In the genomic region with DNA sequence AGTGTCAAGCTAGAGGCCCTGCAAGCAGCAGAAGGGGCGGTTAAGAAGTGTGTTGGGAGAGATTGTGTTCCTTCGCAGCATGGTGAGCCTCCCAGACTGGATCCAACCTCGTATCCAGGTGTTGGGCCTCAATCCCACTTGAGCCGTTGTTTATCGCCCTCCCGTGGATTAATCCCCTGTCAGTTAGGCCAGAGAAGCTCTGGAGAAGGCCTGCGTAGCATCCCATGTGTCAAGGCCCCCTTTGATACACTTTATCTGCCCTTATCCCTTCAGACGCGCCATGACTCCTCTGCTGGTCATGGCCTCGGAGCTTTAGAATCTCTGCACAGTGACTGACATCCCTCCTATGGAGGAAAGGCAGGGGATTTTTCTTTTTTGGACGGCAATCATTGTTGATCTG, we compare ENCODE assay signal across 19 cellular contexts.
DNase-seq lines count a peak whose midpoint lies in the region; ATAC-seq and TF ChIP-seq lines count a peak whose summit lies in the region.
"Had no signal": no experiment of that assay in that cellular context is flagged by ENCODE, and none has a peak within 500 bp of the region (broad histone marks: within the 10 kb centered on the region; RNA-seq: fewer than 3 reads in every experiment).

No MANE protein-coding gene starts in this region.

- no peaks in the 10 kb centered on the region for H4K20me1 ChIP-seq in neural progenitor cell (ENCODE audit: low read depth)

- H3K27me3 Mint-ChIP-seq in endodermal cell (ENCODE audit: insufficient read depth) (no peaks in the 10 kb centered on the region), neural progenitor cell (ENCODE audit: insufficient read depth, low read depth) (peaks cover 2% of the 10 kb centered on the region)

- H3K27me3 ChIP-seq in HUES48 (ENCODE audit: control insufficient read depth, insufficient read depth, low read length), result no peaks in the 10 kb centered on the region
- H3K27me3 ChIP-seq in RWPE2 (ENCODE audit: insufficient read depth, poor library complexity, severe bottlenecking), result no peaks in the 10 kb centered on the region
- H3K27me3 ChIP-seq in endodermal cell (ENCODE audit: control insufficient read depth, insufficient read depth, low read length, poor library complexity, severe bottlenecking), result no peaks in the 10 kb centered on the region
- H3K27me3 ChIP-seq in neural progenitor cell, result no peaks in the 10 kb centered on the region

- H3K36me3 ChIP-seq in HUES48 (ENCODE audit: control insufficient read depth, insufficient read depth, low read length), result no peaks in the 10 kb centered on the region
- no peaks in the 10 kb centered on the region for H3K36me3 ChIP-seq in RWPE2 (ENCODE audit: low read depth)
- no peaks in the 10 kb centered on the region for H3K36me3 ChIP-seq in endodermal cell (ENCODE audit: control insufficient read depth, insufficient read depth, low read length)
- peaks cover 3% of the 10 kb centered on the region for H3K36me3 ChIP-seq in neural progenitor cell

- no peaks in the 10 kb centered on the region for H3K9me3 ChIP-seq in HUES48 (ENCODE audit: control insufficient read depth, insufficient read depth, low read length)
- no peaks in the 10 kb centered on the region for H3K9me3 ChIP-seq in RWPE2 (ENCODE audit: severe bottlenecking)
- peaks cover 8% of the 10 kb centered on the region for H3K9me3 ChIP-seq in endodermal cell (ENCODE audit: control insufficient read depth, low read length)
- H3K9me3 ChIP-seq in neural progenitor cell (ENCODE audit: low read depth), result no peaks in the 10 kb centered on the region

- no peak overlapping the region for H3K4me3 ChIP-seq in HUES48 (ENCODE audit: low read depth, low read length)
- no peak overlapping the region for H3K4me3 ChIP-seq in RWPE2 (ENCODE audit: severe bottlenecking)
- H3K4me3 ChIP-seq in endodermal cell (ENCODE audit: low read length), result no peak overlapping the region
- no peak overlapping the region for H3K4me3 ChIP-seq in neural progenitor cell

- H3K4me1 Mint-ChIP-seq in endodermal cell (peaks cover 22% of the 10 kb centered on the region), neural progenitor cell (peaks cover 45% of the 10 kb centered on the region)
- H3K4me1 Mint-ChIP-seq: CD4-positive, CD25-positive, alpha-beta regulatory T cell; T-cell had no signal

- peak overlapping the region; percentile 14 for H3K27ac Mint-ChIP-seq in endodermal cell
- H3K27ac Mint-ChIP-seq in neural progenitor cell, result peak overlapping the region; percentile 91
- H3K27ac Mint-ChIP-seq: CD4-positive, CD25-positive, alpha-beta regulatory T cell; T-cell had no signal

- H3K79me2 ChIP-seq in neural progenitor cell (ENCODE audit: low read depth), result no peaks in the 10 kb centered on the region

- H3K9me3 Mint-ChIP-seq in endodermal cell (peaks cover 13% of the 10 kb centered on the region), neural progenitor cell (peaks cover 15% of the 10 kb centered on the region)

- ATAC-seq in RWPE2 (ENCODE audit: low read depth) (no peak), HG03196 (IDR thresholded peaks at IDR 0.05; ENCODE audit: unreplicated experiment) (no peak), GM19452 (IDR thresholded peaks at IDR 0.05; ENCODE audit: unreplicated experiment) (no peak), GM18517 (IDR thresholded peaks at IDR 0.05; ENCODE audit: unreplicated experiment) (no peak)
- ATAC-seq: Panc1, T-cell had no signal

- peak overlapping the region; percentile 49 for H3K4me2 ChIP-seq in neural progenitor cell

- H3K9ac ChIP-seq in HUES48 (ENCODE audit: low read depth, low read length) (no peak overlapping the region), endodermal cell (ENCODE audit: extremely low read depth, low read length, poor library complexity, severe bottlenecking) (no peak overlapping the region), neural progenitor cell (no peak overlapping the region)

- no peak for TF ChIP-seq CTCF in RWPE2 (IDR thresholded peaks at IDR 0.05; ENCODE audit: poor library complexity, severe bottlenecking)
- no peak for TF ChIP-seq CTCF in endodermal cell (conservative IDR thresholded peaks at IDR 0.05)
- peak; percentile 3 for TF ChIP-seq CTCF in neural progenitor cell (IDR thresholded peaks at IDR 0.05)

- peak; percentile 49 for DNase-seq in RWPE2 (ENCODE audit: low spot score)
- DNase-seq in endodermal cell, result peak; percentile 78
- DNase-seq in neural progenitor cell (ENCODE audit: low spot score), result peak; percentile 65
- no peak for DNase-seq in EL
- DNase-seq: CD4-positive, CD25-positive, alpha-beta regulatory T cell; COR-L47; DMS79 treated with DMSO at 0.1 percent for 48 hours; HCEC 1CT; Kasumi-1; NCI-H1694; NCI-H2081; NCI-H446 treated with DMSO at 0.1 percent for 48 hours; NCI-H748 treated with DMSO at 0.1 percent for 48 hours; T-cell had no signal

- H3K27ac ChIP-seq in HUES48 (ENCODE audit: low read depth, low read length) (peak overlapping the region; percentile 60), RWPE2 (ENCODE audit: poor library complexity, severe bottlenecking) (no peak overlapping the region), endodermal cell (ENCODE audit: low read depth, low read length) (no peak overlapping the region), neural progenitor cell (peak overlapping the region; percentile 86)

- H3K36me3 Mint-ChIP-seq in endodermal cell (ENCODE audit: low read depth) (no peaks in the 10 kb centered on the region), neural progenitor cell (no peaks in the 10 kb centered on the region)

- WGBS in endodermal cell (ENCODE audit: insufficient coverage in 1 of 2, insufficient read length in 1 of 2), 2 experiments, result 65 to 68% methylated on average over 10 to 11 of the region's 11 CpGs

- H3F3A ChIP-seq in neural progenitor cell (ENCODE audit: low read depth), result peaks cover 34% of the 10 kb centered on the region

- H2AFZ ChIP-seq in neural progenitor cell (replicated peaks), result no peak overlapping the region

- H3K4me3 Mint-ChIP-seq in endodermal cell (no peak overlapping the region), neural progenitor cell (peak overlapping the region; percentile 39)
- H3K4me3 Mint-ChIP-seq: CD4-positive, CD25-positive, alpha-beta regulatory T cell; T-cell had no signal

- H3K4me1 ChIP-seq in HUES48 (ENCODE audit: control insufficient read depth, insufficient read depth, low read length) (peaks cover 8% of the 10 kb centered on the region), RWPE2 (ENCODE audit: insufficient read depth, poor library complexity, severe bottlenecking) (no peaks in the 10 kb centered on the region), endodermal cell (ENCODE audit: control insufficient read depth, insufficient read depth, low read length) (no peaks in the 10 kb centered on the region), neural progenitor cell (peaks cover 40% of the 10 kb centered on the region)

Comparison
In these comparisons a context has a peak if more than half of its experiments do, and no peak if none do; other contexts are left out.
1. H3K27ac ChIP-seq: peak in HUES48 (single experiment) and neural progenitor cell (single experiment); none in RWPE2 (single experiment) and endodermal cell (single experiment).